In the genomic region with DNA sequence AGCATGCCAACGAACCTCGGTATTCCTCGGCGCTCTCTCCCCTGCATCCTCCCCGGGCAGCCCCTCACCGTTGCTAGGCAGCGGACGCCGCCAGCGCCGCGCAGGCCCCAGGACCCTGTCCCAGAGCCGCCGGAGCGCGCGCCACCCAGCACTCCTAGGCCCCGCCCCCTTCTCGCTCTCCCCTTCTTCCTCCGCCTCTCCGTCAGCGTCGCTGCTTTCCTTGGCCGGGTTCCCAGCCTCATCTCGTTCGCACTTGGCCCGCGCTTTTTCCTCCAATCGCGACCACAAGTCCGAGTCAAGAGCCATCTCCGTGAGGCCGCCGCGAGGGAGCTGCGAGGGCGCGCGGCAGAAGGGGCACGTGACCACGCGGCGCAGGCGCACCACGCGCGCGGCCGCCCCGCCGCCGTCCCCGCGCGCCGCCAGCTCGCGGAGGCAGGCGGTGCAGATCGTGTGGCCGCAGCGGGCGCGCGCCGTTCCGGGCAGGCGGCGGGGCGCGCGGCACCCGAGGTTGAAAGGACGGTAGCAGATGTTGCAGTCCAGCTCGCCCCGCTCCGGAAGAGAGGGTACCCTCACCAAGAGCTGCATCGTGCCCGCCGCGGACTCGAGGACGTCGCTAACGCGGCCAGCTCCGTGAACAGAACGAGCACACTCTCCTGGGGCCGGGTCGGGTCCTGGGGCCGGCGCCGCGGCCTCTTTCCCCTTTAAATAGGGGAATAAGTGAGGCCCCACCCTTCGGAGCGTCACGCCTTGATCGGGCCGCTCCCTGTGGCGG, we compare ENCODE assay signal across 1 cellular context.
TF ChIP-seq lines count a peak whose summit lies in the region.

A gene (minus strand): TSS at position 679 of the 772 bp plus-strand sequence. CDS start 94 bp downstream, at position 585.

TF ChIP-seq in K562, 482 proteins besides CTCF, POLR2A, EP300 and RAD21 (continued from another document and continues in another):
- TF ChIP-seq, protein P1, sequence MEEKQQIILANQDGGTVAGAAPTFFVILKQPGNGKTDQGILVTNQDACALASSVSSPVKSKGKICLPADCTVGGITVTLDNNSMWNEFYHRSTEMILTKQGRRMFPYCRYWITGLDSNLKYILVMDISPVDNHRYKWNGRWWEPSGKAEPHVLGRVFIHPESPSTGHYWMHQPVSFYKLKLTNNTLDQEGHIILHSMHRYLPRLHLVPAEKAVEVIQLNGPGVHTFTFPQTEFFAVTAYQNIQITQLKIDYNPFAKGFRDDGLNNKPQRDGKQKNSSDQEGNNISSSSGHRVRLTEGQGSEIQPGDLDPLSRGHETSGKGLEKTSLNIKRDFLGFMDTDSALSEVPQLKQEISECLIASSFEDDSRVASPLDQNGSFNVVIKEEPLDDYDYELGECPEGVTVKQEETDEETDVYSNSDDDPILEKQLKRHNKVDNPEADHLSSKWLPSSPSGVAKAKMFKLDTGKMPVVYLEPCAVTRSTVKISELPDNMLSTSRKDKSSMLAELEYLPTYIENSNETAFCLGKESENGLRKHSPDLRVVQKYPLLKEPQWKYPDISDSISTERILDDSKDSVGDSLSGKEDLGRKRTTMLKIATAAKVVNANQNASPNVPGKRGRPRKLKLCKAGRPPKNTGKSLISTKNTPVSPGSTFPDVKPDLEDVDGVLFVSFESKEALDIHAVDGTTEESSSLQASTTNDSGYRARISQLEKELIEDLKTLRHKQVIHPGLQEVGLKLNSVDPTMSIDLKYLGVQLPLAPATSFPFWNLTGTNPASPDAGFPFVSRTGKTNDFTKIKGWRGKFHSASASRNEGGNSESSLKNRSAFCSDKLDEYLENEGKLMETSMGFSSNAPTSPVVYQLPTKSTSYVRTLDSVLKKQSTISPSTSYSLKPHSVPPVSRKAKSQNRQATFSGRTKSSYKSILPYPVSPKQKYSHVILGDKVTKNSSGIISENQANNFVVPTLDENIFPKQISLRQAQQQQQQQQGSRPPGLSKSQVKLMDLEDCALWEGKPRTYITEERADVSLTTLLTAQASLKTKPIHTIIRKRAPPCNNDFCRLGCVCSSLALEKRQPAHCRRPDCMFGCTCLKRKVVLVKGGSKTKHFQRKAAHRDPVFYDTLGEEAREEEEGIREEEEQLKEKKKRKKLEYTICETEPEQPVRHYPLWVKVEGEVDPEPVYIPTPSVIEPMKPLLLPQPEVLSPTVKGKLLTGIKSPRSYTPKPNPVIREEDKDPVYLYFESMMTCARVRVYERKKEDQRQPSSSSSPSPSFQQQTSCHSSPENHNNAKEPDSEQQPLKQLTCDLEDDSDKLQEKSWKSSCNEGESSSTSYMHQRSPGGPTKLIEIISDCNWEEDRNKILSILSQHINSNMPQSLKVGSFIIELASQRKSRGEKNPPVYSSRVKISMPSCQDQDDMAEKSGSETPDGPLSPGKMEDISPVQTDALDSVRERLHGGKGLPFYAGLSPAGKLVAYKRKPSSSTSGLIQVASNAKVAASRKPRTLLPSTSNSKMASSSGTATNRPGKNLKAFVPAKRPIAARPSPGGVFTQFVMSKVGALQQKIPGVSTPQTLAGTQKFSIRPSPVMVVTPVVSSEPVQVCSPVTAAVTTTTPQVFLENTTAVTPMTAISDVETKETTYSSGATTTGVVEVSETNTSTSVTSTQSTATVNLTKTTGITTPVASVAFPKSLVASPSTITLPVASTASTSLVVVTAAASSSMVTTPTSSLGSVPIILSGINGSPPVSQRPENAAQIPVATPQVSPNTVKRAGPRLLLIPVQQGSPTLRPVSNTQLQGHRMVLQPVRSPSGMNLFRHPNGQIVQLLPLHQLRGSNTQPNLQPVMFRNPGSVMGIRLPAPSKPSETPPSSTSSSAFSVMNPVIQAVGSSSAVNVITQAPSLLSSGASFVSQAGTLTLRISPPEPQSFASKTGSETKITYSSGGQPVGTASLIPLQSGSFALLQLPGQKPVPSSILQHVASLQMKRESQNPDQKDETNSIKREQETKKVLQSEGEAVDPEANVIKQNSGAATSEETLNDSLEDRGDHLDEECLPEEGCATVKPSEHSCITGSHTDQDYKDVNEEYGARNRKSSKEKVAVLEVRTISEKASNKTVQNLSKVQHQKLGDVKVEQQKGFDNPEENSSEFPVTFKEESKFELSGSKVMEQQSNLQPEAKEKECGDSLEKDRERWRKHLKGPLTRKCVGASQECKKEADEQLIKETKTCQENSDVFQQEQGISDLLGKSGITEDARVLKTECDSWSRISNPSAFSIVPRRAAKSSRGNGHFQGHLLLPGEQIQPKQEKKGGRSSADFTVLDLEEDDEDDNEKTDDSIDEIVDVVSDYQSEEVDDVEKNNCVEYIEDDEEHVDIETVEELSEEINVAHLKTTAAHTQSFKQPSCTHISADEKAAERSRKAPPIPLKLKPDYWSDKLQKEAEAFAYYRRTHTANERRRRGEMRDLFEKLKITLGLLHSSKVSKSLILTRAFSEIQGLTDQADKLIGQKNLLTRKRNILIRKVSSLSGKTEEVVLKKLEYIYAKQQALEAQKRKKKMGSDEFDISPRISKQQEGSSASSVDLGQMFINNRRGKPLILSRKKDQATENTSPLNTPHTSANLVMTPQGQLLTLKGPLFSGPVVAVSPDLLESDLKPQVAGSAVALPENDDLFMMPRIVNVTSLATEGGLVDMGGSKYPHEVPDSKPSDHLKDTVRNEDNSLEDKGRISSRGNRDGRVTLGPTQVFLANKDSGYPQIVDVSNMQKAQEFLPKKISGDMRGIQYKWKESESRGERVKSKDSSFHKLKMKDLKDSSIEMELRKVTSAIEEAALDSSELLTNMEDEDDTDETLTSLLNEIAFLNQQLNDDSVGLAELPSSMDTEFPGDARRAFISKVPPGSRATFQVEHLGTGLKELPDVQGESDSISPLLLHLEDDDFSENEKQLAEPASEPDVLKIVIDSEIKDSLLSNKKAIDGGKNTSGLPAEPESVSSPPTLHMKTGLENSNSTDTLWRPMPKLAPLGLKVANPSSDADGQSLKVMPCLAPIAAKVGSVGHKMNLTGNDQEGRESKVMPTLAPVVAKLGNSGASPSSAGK (IDR thresholded peaks at IDR 0.05), result peak; percentile 98
- TF ChIP-seq ZNF143 (CRISPR knock-in tag; IDR thresholded peaks at IDR 0.05), result 0 out of 2 replicates have a peak, but pooled peaks have one; percentile 31
- TF ChIP-seq FOXJ3 (CRISPR knock-in tag; IDR thresholded peaks at IDR 0.05), result no peak
- peak; percentile 66 for TF ChIP-seq SAP30 (IDR thresholded peaks at IDR 0.05; ENCODE audit: borderline replicate concordance, insufficient read depth, low read depth, low read length, poor library complexity, severe bottlenecking)
- TF ChIP-seq E2F3 (CRISPR knock-in tag; IDR thresholded peaks at IDR 0.05), result peak; percentile 77
- TF ChIP-seq, protein P2, sequence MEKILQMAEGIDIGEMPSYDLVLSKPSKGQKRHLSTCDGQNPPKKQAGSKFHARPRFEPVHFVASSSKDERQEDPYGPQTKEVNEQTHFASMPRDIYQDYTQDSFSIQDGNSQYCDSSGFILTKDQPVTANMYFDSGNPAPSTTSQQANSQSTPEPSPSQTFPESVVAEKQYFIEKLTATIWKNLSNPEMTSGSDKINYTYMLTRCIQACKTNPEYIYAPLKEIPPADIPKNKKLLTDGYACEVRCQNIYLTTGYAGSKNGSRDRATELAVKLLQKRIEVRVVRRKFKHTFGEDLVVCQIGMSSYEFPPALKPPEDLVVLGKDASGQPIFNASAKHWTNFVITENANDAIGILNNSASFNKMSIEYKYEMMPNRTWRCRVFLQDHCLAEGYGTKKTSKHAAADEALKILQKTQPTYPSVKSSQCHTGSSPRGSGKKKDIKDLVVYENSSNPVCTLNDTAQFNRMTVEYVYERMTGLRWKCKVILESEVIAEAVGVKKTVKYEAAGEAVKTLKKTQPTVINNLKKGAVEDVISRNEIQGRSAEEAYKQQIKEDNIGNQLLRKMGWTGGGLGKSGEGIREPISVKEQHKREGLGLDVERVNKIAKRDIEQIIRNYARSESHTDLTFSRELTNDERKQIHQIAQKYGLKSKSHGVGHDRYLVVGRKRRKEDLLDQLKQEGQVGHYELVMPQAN (IDR thresholded peaks at IDR 0.05; ENCODE audit: borderline replicate concordance), result no peak; the same call in 1 of the 2 replicates
- TF ChIP-seq POLR2AphosphoS2 (IDR thresholded peaks at IDR 0.05; ENCODE audit: low read length), result no peak
- no peak for TF ChIP-seq ZNF717 (CRISPR knock-in tag; IDR thresholded peaks at IDR 0.05)
- no peak for TF ChIP-seq BCOR (IDR thresholded peaks at IDR 0.05)
- no peak for TF ChIP-seq SMARCC2 (IDR thresholded peaks at IDR 0.05; ENCODE audit: low read depth)
- peak; percentile 89 for TF ChIP-seq POLR2G (IDR thresholded peaks at IDR 0.05; ENCODE audit: low read depth, low read length)
- 0 out of 4 replicates have a peak, but pooled peaks of 1 of the 2 experiments have one; percentile 61 for TF ChIP-seq SIN3A (IDR thresholded peaks at IDR 0.05; ENCODE audit: borderline replicate concordance in 2 of 2, control insufficient read depth in 1 of 2, low read depth in 2 of 2, low read length in 2 of 2)
- TF ChIP-seq CREB1 (IDR thresholded peaks at IDR 0.05), result no peak
- peak; percentile 71 for TF ChIP-seq CREB1 (CRISPR knock-in tag; IDR thresholded peaks at IDR 0.05)
- no peak for TF ChIP-seq NR1H2 (CRISPR knock-in tag; IDR thresholded peaks at IDR 0.05)
- TF ChIP-seq HMGN3 (IDR thresholded peaks at IDR 0.05; ENCODE audit: borderline replicate concordance, extremely low read depth, insufficient read length, low read depth, low read length), result no peak
- 0 out of 2 replicates have a peak, but pooled peaks have one; percentile 54 for TF ChIP-seq ETV5 (CRISPR knock-in tag; IDR thresholded peaks at IDR 0.05; ENCODE audit: low read depth)
- TF ChIP-seq ZBTB17 (CRISPR knock-in tag; IDR thresholded peaks at IDR 0.05), result no peak
- TF ChIP-seq NFXL1 (CRISPR knock-in tag; IDR thresholded peaks at IDR 0.05), result no peak
- TF ChIP-seq, protein P3, sequence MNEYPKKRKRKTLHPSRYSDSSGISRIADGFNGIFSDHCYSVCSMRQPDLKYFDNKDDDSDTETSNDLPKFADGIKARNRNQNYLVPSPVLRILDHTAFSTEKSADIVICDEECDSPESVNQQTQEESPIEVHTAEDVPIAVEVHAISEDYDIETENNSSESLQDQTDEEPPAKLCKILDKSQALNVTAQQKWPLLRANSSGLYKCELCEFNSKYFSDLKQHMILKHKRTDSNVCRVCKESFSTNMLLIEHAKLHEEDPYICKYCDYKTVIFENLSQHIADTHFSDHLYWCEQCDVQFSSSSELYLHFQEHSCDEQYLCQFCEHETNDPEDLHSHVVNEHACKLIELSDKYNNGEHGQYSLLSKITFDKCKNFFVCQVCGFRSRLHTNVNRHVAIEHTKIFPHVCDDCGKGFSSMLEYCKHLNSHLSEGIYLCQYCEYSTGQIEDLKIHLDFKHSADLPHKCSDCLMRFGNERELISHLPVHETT (CRISPR knock-in tag; conservative IDR thresholded peaks at IDR 0.05 in 1 of 2, IDR thresholded peaks at IDR 0.05 in 1 of 2), result peak in 1 of 2 experiments; percentile 78; a peak in 2 of 4 replicates
- TF ChIP-seq, protein P4, sequence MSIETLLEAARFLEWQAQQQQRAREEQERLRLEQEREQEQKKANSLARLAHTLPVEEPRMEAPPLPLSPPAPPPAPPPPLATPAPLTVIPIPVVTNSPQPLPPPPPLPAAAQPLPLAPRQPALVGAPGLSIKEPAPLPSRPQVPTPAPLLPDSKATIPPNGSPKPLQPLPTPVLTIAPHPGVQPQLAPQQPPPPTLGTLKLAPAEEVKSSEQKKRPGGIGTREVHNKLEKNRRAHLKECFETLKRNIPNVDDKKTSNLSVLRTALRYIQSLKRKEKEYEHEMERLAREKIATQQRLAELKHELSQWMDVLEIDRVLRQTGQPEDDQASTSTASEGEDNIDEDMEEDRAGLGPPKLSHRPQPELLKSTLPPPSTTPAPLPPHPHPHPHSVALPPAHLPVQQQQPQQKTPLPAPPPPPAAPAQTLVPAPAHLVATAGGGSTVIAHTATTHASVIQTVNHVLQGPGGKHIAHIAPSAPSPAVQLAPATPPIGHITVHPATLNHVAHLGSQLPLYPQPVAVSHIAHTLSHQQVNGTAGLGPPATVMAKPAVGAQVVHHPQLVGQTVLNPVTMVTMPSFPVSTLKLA (conservative IDR thresholded peaks at IDR 0.05), result peak; percentile 60 to 70
- TF ChIP-seq BACH1 (tag; IDR thresholded peaks at IDR 0.05), result no peak
- TF ChIP-seq MTA3 (IDR thresholded peaks at IDR 0.05; ENCODE audit: borderline replicate concordance), result peak; percentile 58; the same call in 1 of the 2 replicates
- TF ChIP-seq SREBF1 (IDR thresholded peaks at IDR 0.05; ENCODE audit: borderline replicate concordance, low read depth, low read length), result no peak
- TF ChIP-seq, protein P5, sequence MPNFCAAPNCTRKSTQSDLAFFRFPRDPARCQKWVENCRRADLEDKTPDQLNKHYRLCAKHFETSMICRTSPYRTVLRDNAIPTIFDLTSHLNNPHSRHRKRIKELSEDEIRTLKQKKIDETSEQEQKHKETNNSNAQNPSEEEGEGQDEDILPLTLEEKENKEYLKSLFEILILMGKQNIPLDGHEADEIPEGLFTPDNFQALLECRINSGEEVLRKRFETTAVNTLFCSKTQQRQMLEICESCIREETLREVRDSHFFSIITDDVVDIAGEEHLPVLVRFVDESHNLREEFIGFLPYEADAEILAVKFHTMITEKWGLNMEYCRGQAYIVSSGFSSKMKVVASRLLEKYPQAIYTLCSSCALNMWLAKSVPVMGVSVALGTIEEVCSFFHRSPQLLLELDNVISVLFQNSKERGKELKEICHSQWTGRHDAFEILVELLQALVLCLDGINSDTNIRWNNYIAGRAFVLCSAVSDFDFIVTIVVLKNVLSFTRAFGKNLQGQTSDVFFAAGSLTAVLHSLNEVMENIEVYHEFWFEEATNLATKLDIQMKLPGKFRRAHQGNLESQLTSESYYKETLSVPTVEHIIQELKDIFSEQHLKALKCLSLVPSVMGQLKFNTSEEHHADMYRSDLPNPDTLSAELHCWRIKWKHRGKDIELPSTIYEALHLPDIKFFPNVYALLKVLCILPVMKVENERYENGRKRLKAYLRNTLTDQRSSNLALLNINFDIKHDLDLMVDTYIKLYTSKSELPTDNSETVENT (CRISPR knock-in tag; IDR thresholded peaks at IDR 0.05), result no peak
- TF ChIP-seq, protein P6, sequence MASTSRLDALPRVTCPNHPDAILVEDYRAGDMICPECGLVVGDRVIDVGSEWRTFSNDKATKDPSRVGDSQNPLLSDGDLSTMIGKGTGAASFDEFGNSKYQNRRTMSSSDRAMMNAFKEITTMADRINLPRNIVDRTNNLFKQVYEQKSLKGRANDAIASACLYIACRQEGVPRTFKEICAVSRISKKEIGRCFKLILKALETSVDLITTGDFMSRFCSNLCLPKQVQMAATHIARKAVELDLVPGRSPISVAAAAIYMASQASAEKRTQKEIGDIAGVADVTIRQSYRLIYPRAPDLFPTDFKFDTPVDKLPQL (IDR thresholded peaks at IDR 0.05; ENCODE audit: extremely low read depth, insufficient read length), result no peak
- no peak for TF ChIP-seq ETV6 (IDR thresholded peaks at IDR 0.05; ENCODE audit: borderline replicate concordance in 1 of 2, low read depth in 2 of 2, low read length in 1 of 2)
- peak; percentile 92 for TF ChIP-seq ETV6 (CRISPR knock-in tag; IDR thresholded peaks at IDR 0.05; ENCODE audit: borderline replicate concordance)
- TF ChIP-seq ZNF79 (CRISPR knock-in tag; IDR thresholded peaks at IDR 0.05; ENCODE audit: low read depth), result no peak
- no peak for TF ChIP-seq STAT5A (IDR thresholded peaks at IDR 0.05; ENCODE audit: borderline replicate concordance, low read length)
- TF ChIP-seq FOXK1 (CRISPR knock-in tag; IDR thresholded peaks at IDR 0.05; ENCODE audit: borderline replicate concordance), result 0 out of 2 replicates have a peak, but pooled peaks have one; percentile 43
- TF ChIP-seq POLR3G (IDR thresholded peaks at IDR 0.05; ENCODE audit: extremely low read depth, insufficient read length, insufficient replicate concordance), result no peak
- no peak for TF ChIP-seq ZNF830 (CRISPR knock-in tag; IDR thresholded peaks at IDR 0.05)
- TF ChIP-seq SREBF2 (CRISPR knock-in tag; IDR thresholded peaks at IDR 0.05), result no peak
